ENCODE assay signal across 1 cellular context in the genomic region with DNA sequence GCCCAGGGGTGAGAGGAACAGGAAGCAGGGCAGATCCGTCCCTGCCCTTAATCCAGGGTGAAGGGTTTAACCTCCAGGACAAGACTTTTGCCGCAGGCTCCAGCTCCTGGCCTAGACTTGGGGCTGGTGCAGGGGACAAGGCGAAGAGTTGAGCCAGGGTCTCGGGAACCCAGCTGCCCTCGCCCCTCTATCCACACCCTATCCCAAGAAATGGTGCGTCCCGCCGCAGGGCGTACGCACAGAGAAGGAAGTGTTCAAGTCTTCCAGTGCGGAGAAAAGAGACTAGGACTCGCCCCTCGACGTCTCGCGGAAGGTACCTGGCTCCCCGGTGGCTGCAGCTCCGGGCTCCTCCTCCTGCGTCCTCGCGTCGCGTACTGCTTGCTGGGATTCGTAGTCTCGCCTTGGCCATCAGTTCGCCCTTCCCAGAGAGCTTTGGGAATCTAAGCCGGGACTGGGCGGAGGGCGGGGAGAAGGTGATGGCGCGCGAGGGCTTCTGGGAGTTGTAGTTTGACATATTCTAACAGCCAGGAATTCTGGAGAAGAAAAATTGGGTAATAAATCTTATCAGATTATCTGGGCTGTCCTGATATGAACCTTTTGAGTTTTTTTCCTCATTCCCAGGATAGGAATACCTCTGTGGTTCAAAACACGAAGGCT.
TF ChIP-seq lines count a peak whose summit lies in the region.

A gene with protein sequence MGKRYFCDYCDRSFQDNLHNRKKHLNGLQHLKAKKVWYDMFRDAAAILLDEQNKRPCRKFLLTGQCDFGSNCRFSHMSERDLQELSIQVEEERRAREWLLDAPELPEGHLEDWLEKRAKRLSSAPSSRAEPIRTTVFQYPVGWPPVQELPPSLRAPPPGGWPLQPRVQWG (minus strand): TSS at position 376 of the 657 bp plus-strand sequence. CDS start 18,463 bp downstream, outside the sequence.

TF ChIP-seq in HepG2, 621 proteins besides CTCF, POLR2A, EP300 and RAD21 (continued from another document):
- TF ChIP-seq ZNF703 (CRISPR knock-in tag; IDR thresholded peaks at IDR 0.05; ENCODE audit: borderline replicate concordance) (no peak), ZNF598 (CRISPR knock-in tag; IDR thresholded peaks at IDR 0.05; ENCODE audit: borderline replicate concordance) (peak; percentile 68; the same call in 1 of the 2 replicates), ZBTB2 (CRISPR knock-in tag; IDR thresholded peaks at IDR 0.05; ENCODE audit: low read depth) (no peak), SUZ12 (IDR thresholded peaks at IDR 0.05; ENCODE audit: low read depth, low read length) (peak; percentile 80), ZNF17 (CRISPR knock-in tag; IDR thresholded peaks at IDR 0.05) (no peak), ZBTB40 (IDR thresholded peaks at IDR 0.05) (no peak), ZBTB40 (CRISPR knock-in tag; IDR thresholded peaks at IDR 0.05) (no peak; the same call in 1 of the 2 replicates), NR2F6 (IDR thresholded peaks at IDR 0.05) (no peak), NR2F6 (CRISPR knock-in tag; IDR thresholded peaks at IDR 0.05) (no peak), SP2 (CRISPR knock-in tag; IDR thresholded peaks at IDR 0.05) (no peak), ZNF230 (CRISPR knock-in tag; IDR thresholded peaks at IDR 0.05) (no peak; the same call in 1 of the 2 replicates), PPARG (CRISPR knock-in tag; conservative IDR thresholded peaks at IDR 0.05) (peak; percentile 36; the same call in 1 of the 2 replicates), ZNF253 (CRISPR knock-in tag; IDR thresholded peaks at IDR 0.05; ENCODE audit: borderline replicate concordance) (0 out of 2 replicates have a peak, but pooled peaks have one; percentile 62), GABPB1 (CRISPR knock-in tag; IDR thresholded peaks at IDR 0.05) (peak; percentile 82), SMAD9 (CRISPR knock-in tag; IDR thresholded peaks at IDR 0.05) (no peak), PHB2 (IDR thresholded peaks at IDR 0.05; ENCODE audit: partially characterized antibody) (no peak), XRCC5 (optimal IDR thresholded peaks at IDR 0.05; ENCODE audit: low read length) (no peak), PREB (CRISPR knock-in tag; IDR thresholded peaks at IDR 0.05) (no peak), SMAD1 (CRISPR knock-in tag; IDR thresholded peaks at IDR 0.05; ENCODE audit: borderline replicate concordance, low read depth) (no peak; the same call in 1 of the 2 replicates), ZSCAN21 (CRISPR knock-in tag; IDR thresholded peaks at IDR 0.05; ENCODE audit: borderline replicate concordance) (peak; percentile 87), ISL2 (CRISPR knock-in tag; IDR thresholded peaks at IDR 0.05) (no peak; the same call in 1 of the 2 replicates)
- TF ChIP-seq, protein P1, sequence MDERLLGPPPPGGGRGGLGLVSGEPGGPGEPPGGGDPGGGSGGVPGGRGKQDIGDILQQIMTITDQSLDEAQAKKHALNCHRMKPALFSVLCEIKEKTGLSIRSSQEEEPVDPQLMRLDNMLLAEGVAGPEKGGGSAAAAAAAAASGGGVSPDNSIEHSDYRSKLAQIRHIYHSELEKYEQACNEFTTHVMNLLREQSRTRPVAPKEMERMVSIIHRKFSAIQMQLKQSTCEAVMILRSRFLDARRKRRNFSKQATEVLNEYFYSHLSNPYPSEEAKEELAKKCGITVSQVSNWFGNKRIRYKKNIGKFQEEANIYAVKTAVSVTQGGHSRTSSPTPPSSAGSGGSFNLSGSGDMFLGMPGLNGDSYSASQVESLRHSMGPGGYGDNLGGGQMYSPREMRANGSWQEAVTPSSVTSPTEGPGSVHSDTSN (CRISPR knock-in tag; IDR thresholded peaks at IDR 0.05) = no peak
- TF ChIP-seq, protein P2, sequence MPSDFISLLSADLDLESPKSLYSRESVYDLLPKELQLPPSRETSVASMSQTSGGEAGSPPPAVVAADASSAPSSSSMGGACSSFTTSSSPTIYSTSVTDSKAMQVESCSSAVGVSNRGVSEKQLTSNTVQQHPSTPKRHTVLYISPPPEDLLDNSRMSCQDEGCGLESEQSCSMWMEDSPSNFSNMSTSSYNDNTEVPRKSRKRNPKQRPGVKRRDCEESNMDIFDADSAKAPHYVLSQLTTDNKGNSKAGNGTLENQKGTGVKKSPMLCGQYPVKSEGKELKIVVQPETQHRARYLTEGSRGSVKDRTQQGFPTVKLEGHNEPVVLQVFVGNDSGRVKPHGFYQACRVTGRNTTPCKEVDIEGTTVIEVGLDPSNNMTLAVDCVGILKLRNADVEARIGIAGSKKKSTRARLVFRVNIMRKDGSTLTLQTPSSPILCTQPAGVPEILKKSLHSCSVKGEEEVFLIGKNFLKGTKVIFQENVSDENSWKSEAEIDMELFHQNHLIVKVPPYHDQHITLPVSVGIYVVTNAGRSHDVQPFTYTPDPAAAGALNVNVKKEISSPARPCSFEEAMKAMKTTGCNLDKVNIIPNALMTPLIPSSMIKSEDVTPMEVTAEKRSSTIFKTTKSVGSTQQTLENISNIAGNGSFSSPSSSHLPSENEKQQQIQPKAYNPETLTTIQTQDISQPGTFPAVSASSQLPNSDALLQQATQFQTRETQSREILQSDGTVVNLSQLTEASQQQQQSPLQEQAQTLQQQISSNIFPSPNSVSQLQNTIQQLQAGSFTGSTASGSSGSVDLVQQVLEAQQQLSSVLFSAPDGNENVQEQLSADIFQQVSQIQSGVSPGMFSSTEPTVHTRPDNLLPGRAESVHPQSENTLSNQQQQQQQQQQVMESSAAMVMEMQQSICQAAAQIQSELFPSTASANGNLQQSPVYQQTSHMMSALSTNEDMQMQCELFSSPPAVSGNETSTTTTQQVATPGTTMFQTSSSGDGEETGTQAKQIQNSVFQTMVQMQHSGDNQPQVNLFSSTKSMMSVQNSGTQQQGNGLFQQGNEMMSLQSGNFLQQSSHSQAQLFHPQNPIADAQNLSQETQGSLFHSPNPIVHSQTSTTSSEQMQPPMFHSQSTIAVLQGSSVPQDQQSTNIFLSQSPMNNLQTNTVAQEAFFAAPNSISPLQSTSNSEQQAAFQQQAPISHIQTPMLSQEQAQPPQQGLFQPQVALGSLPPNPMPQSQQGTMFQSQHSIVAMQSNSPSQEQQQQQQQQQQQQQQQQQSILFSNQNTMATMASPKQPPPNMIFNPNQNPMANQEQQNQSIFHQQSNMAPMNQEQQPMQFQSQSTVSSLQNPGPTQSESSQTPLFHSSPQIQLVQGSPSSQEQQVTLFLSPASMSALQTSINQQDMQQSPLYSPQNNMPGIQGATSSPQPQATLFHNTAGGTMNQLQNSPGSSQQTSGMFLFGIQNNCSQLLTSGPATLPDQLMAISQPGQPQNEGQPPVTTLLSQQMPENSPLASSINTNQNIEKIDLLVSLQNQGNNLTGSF (CRISPR knock-in tag; IDR thresholded peaks at IDR 0.05) = no peak
